1 cellular context compared by ENCODE assay signal in genomic region chr19:40432760-40433159, GRCh38.
TF ChIP-seq lines count a peak whose summit lies in the region.

No MANE protein-coding gene starts in this region.

TF ChIP-seq in HEK293, 187 proteins besides CTCF, POLR2A, EP300 and RAD21:
- TF ChIP-seq SP2 (tag by site-specific recombination; IDR thresholded peaks at IDR 0.05) (0 out of 2 replicates have a peak, but pooled peaks have one; percentile 2), ZSCAN23 (tag by site-specific recombination; IDR thresholded peaks at IDR 0.05) (peak; percentile 15; the same call in 1 of the 2 replicates), ZNF398 (tag by site-specific recombination; IDR thresholded peaks at IDR 0.05) (peak; percentile 7; the same call in 1 of the 2 replicates), ZNF777 (tag by site-specific recombination; IDR thresholded peaks at IDR 0.05; ENCODE audit: borderline replicate concordance) (0 out of 2 replicates have a peak, but pooled peaks have one; percentile 41), GLIS1 (tag by site-specific recombination; IDR thresholded peaks at IDR 0.05) (peak; percentile 6; the same call in 1 of the 2 replicates), ZFP3 (tag by site-specific recombination; IDR thresholded peaks at IDR 0.05; ENCODE audit: low read depth) (peak; percentile 54; the same call in 1 of the 2 replicates), ZNF639 (tag by site-specific recombination; IDR thresholded peaks at IDR 0.05) (peak; percentile 12; the same call in 1 of the 2 replicates), BCL11A (tag by site-specific recombination; IDR thresholded peaks at IDR 0.05; ENCODE audit: low read depth) (0 out of 2 replicates have a peak, but pooled peaks have one; percentile 34), ZNF394 (tag by site-specific recombination; IDR thresholded peaks at IDR 0.05; ENCODE audit: borderline replicate concordance) (0 out of 2 replicates have a peak, but pooled peaks have one; percentile 5), ZNF2 (tag by site-specific recombination; IDR thresholded peaks at IDR 0.05) (peak; percentile 55; the same call in 1 of the 2 replicates), ZBTB10 (tag by site-specific recombination; IDR thresholded peaks at IDR 0.05) (peak; percentile 13; the same call in 1 of the 2 replicates), PRDM4 (tag by site-specific recombination; IDR thresholded peaks at IDR 0.05) (0 out of 2 replicates have a peak, but pooled peaks have one; percentile 10)
